In genomic region chr5:162268694-162269481, GRCh38 we compare ENCODE assay signal across 12 cellular contexts.
DNase-seq lines count a peak whose midpoint lies in the region; ATAC-seq and TF ChIP-seq lines count a peak whose summit lies in the region.
"Had no signal": no experiment of that assay in that cellular context is flagged by ENCODE, and none has a peak within 500 bp of the region (broad histone marks: within the 10 kb centered on the region; RNA-seq: fewer than 3 reads in every experiment).

No MANE protein-coding gene starts in this region.

- H3K4me1 ChIP-seq in BLaER1: peaks cover 20% of the 10 kb centered on the region
- H3K4me1 ChIP-seq in PC-3 (ENCODE audit: insufficient read depth, low read length): no peaks in the 10 kb centered on the region

- DNase-seq in NOMO-1 treated with DMSO at 0.1 percent for 48 hours (lab: John Stamatoyannopoulos, UW; ENCODE audit: unreplicated experiment) (peak; percentile 89), A172 (ENCODE audit: low spot score) (no peak), PC-3 (no peak)
- no peak for DNase-seq in stimulated activated naive CD4-positive, alpha-beta T cell (lab: John Stamatoyannopoulos, UW)
- no peak for DNase-seq in activated CD4-positive, alpha-beta T cell treated with anti-CD3 and anti-CD28 coated beads, Interleukin-2, amount 50 U/mL, for 1 hour
- DNase-seq: cerebellar nuclear complex, NCI-H2107, SK-N-SH had no signal

- POLR2A ChIA-PET in PC-3 (lab: Charles Lee; ENCODE audit: unreplicated experiment): no interaction called here

- no TSS peak for BruUV-seq in PC-3 (replicated peaks; lab: Mats Ljungman, UMichigan)

- intact Hi-C loops in PC-3 (cut with micrococcal nuclease): no loop called here

- no peaks in the 10 kb centered on the region for H3K9me2 ChIP-seq in PC-3 (replicated peaks; ENCODE audit: low read length)
- H3K9me2 ChIP-seq: SK-N-SH had no signal

- H2AFZ ChIP-seq in PC-3 (ENCODE audit: low read length): no peak overlapping the region

- H3K9me3 ChIP-seq in BLaER1 (peaks cover 26% of the 10 kb centered on the region), PC-3 (ENCODE audit: low read length) (peaks cover 7% of the 10 kb centered on the region)
- H3K9me3 ChIP-seq: SK-N-SH had no signal

- H3K4me2 ChIP-seq in BLaER1 (peak overlapping the region; percentile 68), PC-3 (ENCODE audit: low read length) (no peak overlapping the region)
- H3K4me2 ChIP-seq: SK-N-SH had no signal

- H3K27me3 ChIP-seq in BLaER1: no peaks in the 10 kb centered on the region
- no peaks in the 10 kb centered on the region for H3K27me3 ChIP-seq in PC-3 (ENCODE audit: low read length)

- no peak for TF ChIP-seq CTCF in PC-3 (conservative IDR thresholded peaks at IDR 0.05; ENCODE audit: low read depth, low read length)

- H4K20me1 ChIP-seq in BLaER1 (no peaks in the 10 kb centered on the region), PC-3 (ENCODE audit: low read length) (no peaks in the 10 kb centered on the region)

- CTCF ChIA-PET in PC-3 (lab: Charles Lee): no interaction called here

- peak overlapping the region; percentile 8; the same call in 1 of the 2 replicates for H3K27ac ChIP-seq in BLaER1
- no peak overlapping the region for H3K27ac ChIP-seq in PC-3 (ENCODE audit: low read length)

- peak overlapping the region; percentile 8; the same call in 1 of the 2 replicates for H3K4me3 ChIP-seq in BLaER1
- H3K4me3 ChIP-seq in PC-3 (ENCODE audit: low read length): no peak overlapping the region

- H3K79me2 ChIP-seq in PC-3 (ENCODE audit: low read length): no peaks in the 10 kb centered on the region

- peak; percentile 54 for ATAC-seq in GM21390 (IDR thresholded peaks at IDR 0.05; ENCODE audit: unreplicated experiment)
- peak; percentile 67 for ATAC-seq in HG03175 (IDR thresholded peaks at IDR 0.05; ENCODE audit: unreplicated experiment)
- no peak for ATAC-seq in PC-3
- ATAC-seq: WTC11 had no signal

- H3K36me3 ChIP-seq in BLaER1 (no peaks in the 10 kb centered on the region), PC-3 (ENCODE audit: low read depth, low read length) (no peaks in the 10 kb centered on the region)

- H3F3A ChIP-seq in PC-3 (ENCODE audit: low read length, unreplicated experiment): no peaks in the 10 kb centered on the region

- H3K9ac ChIP-seq in BLaER1 (no peak overlapping the region), PC-3 (ENCODE audit: low read length) (no peak overlapping the region)
- H3K9ac ChIP-seq: SK-N-SH had no signal
